ENCODE assay signal across 1 cellular context in genomic region chr1:78603206-78603605, GRCh38.
TF ChIP-seq lines count a peak whose summit lies in the region.

No MANE protein-coding gene starts in this region.

TF ChIP-seq in SK-N-SH treated with all-trans-retinoic acid at 6 μM for 48 hours, 23 proteins besides CTCF, POLR2A, EP300 and RAD21 (continued from another document):
- TF ChIP-seq CSRNP3 (CRISPR knock-in tag; IDR thresholded peaks at IDR 0.05) (no peak), PPARA (CRISPR knock-in tag; IDR thresholded peaks at IDR 0.05; ENCODE audit: borderline replicate concordance) (no peak), ZFP3 (CRISPR knock-in tag; IDR thresholded peaks at IDR 0.05) (no peak), CSDC2 (CRISPR knock-in tag; IDR thresholded peaks at IDR 0.05) (no peak), CREB5 (CRISPR knock-in tag; IDR thresholded peaks at IDR 0.05; ENCODE audit: low read depth) (no peak)
TF ChIP-seq in SK-N-SH treated with all-trans-retinoic acid at 6 μM for 48 hours: peak in this region for 0.
